8 cellular contexts compared by ENCODE assay signal in genomic region chr5:160419458-160420330, GRCh38. TPM values are rescaled to one million over a fixed set of nuclear protein-coding genes. Genes with fewer than 3 reads are reported as not detected.
DNase-seq lines count a peak whose midpoint lies in the region; ATAC-seq and TF ChIP-seq lines count a peak whose summit lies in the region.

No MANE protein-coding gene starts in this region.

- no peaks in the 10 kb centered on the region for H3K9me3 Mint-ChIP-seq in activated T-helper 17 cell treated with anti-CD3 and anti-CD28 coated beads, Interleukin-2, amount 50 U/mL, for 72 hours

- H3K9me3 ChIP-seq in ES-I3 (ENCODE audit: control insufficient read depth, insufficient read depth, low read length) (no peaks in the 10 kb centered on the region), tibial nerve (no peaks in the 10 kb centered on the region)

- WGBS in tibial nerve, 2 donors = 40% methylated on average over 11 of the region's 11 CpGs

- H3K36me3 ChIP-seq in ES-I3 (ENCODE audit: insufficient read depth, low read length) (peaks cover 5% of the 10 kb centered on the region; the same call in 1 of the 2 replicates), kidney epithelial cell (ENCODE audit: control insufficient read depth, insufficient read depth, low read length) (no peaks in the 10 kb centered on the region), tibial nerve (peaks cover 0 to 8% (median 0%) of the 10 kb centered on the region in 3 donors)

- ATAC-seq in HG03025 (IDR thresholded peaks at IDR 0.05; ENCODE audit: low FRiP score, unreplicated experiment) (peak; percentile 27), GM18505 (IDR thresholded peaks at IDR 0.05; ENCODE audit: unreplicated experiment) (no peak)
- no peak for ATAC-seq in activated T-helper 17 cell treated with anti-CD3 and anti-CD28 coated beads, Interleukin-2, amount 50 U/mL, for 72 hours (replicated peaks)

- peak overlapping the region; percentile 87 to 95 (median 92) for H3K27ac ChIP-seq in tibial nerve

- H3K27me3 ChIP-seq in kidney epithelial cell (ENCODE audit: control insufficient read depth, insufficient read depth, low read length) (no peaks in the 10 kb centered on the region), tibial nerve (no peaks in the 10 kb centered on the region)

- TF ChIP-seq EP300 in tibial nerve (IDR thresholded peaks at IDR 0.05) = no peak

- peaks cover 49% of the 10 kb centered on the region for H3K4me1 Mint-ChIP-seq in activated T-helper 17 cell treated with anti-CD3 and anti-CD28 coated beads, Interleukin-2, amount 50 U/mL, for 72 hours

- TF ChIP-seq POLR2A in tibial nerve (IDR thresholded peaks at IDR 0.05) (no peak), GM18505 (IDR thresholded peaks at IDR 0.05; ENCODE audit: borderline replicate concordance, extremely low read depth, insufficient read depth, insufficient read length) (no peak)

- peaks cover 74% of the 10 kb centered on the region for H3K36me3 Mint-ChIP-seq in activated T-helper 17 cell treated with anti-CD3 and anti-CD28 coated beads, Interleukin-2, amount 50 U/mL, for 72 hours (ENCODE audit: low read depth)

- no peaks in the 10 kb centered on the region for H3K27me3 Mint-ChIP-seq in activated T-helper 17 cell treated with anti-CD3 and anti-CD28 coated beads, Interleukin-2, amount 50 U/mL, for 72 hours

- no peak for TF ChIP-seq CTCF in kidney epithelial cell (IDR thresholded peaks at IDR 0.05; ENCODE audit: insufficient read depth, low read length, poor library complexity, severe bottlenecking)
- no peak for TF ChIP-seq CTCF in tibial nerve (IDR thresholded peaks at IDR 0.05)

- peaks cover 10% of the 10 kb centered on the region for H3K4me1 ChIP-seq in ES-I3 (ENCODE audit: insufficient read depth, low read length)
- H3K4me1 ChIP-seq in tibial nerve = peaks cover 0 to 54% (median 23%) of the 10 kb centered on the region in 4 donors

- peak overlapping the region; percentile 96 for H3K27ac Mint-ChIP-seq in activated T-helper 17 cell treated with anti-CD3 and anti-CD28 coated beads, Interleukin-2, amount 50 U/mL, for 72 hours

- H3K4me3 ChIP-seq in kidney epithelial cell (ENCODE audit: low read depth, low read length) (peak overlapping the region; percentile 92), tibial nerve (peak overlapping the region; percentile 51 to 90 (median 82))

- peak overlapping the region; percentile 86 for H3K9ac ChIP-seq in ES-I3 (ENCODE audit: low read depth, low read length)

- H3K4me3 Mint-ChIP-seq in activated T-helper 17 cell treated with anti-CD3 and anti-CD28 coated beads, Interleukin-2, amount 50 U/mL, for 72 hours = peak overlapping the region; percentile 93

- DNase-seq in kidney epithelial cell (ENCODE audit: low read depth) = no peak
- DNase-seq in tibial nerve (ENCODE audit: low spot score in 2 of 2) = no peak
- DNase-seq in HPDE6-E6E7 (ENCODE audit: extremely low spot score) = no peak
- no peak for DNase-seq in ecto neural progenitor cell (ENCODE audit: low spot score)

RNA-seq across cellular contexts. Expression of gene SLU7, which starts 0.8 kb away (rescaled TPM):
- total RNA-seq in activated T-helper 17 cell treated with anti-CD3 and anti-CD28 coated beads, Interleukin-2, amount 50 U/mL, for 72 hours = 10 to 100 TPM; 33.2 to 53.7 TPM
- total RNA-seq in kidney epithelial cell (33.3 and 41.2 TPM in 2 replicates), tibial nerve (10 to 100 TPM; 68.2 to 76.8 (median 71.1) TPM)

RNA-seq across cellular contexts. Expression of gene PTTG1, which starts 2.0 kb away (rescaled TPM):
- 100 to 1,000 TPM; 172 to 221 TPM for total RNA-seq in activated T-helper 17 cell treated with anti-CD3 and anti-CD28 coated beads, Interleukin-2, amount 50 U/mL, for 72 hours
- total RNA-seq in kidney epithelial cell (26.0 and 38.9 TPM in 2 replicates), tibial nerve (10 to 100 TPM in 1 of 4 donors, 1 to 10 TPM in 3; 3.7 to 11.1 (median 6.8) TPM)

RNA-seq across cellular contexts. Expression of gene FAM200C, which starts 19.8 kb away (rescaled TPM):
- total RNA-seq in activated T-helper 17 cell treated with anti-CD3 and anti-CD28 coated beads, Interleukin-2, amount 50 U/mL, for 72 hours = 1 to 10 TPM in 1 of 2 donors, under 1 TPM in 1; 0.69 to 3.5 TPM
- total RNA-seq in kidney epithelial cell (1.9 and 2.8 TPM in 2 replicates), tibial nerve (10 to 100 TPM in 1 of 4 donors, 1 to 10 TPM in 3; 5.7 to 12.5 (median 7.1) TPM)

RNA-seq across cellular contexts. Expression of gene C1QTNF2, which starts 49.3 kb away (rescaled TPM):
- not detected for total RNA-seq in activated T-helper 17 cell treated with anti-CD3 and anti-CD28 coated beads, Interleukin-2, amount 50 U/mL, for 72 hours
- 0.07 TPM in 1 of 2 replicates, not detected in the other for total RNA-seq in kidney epithelial cell
- total RNA-seq in tibial nerve = 1 to 10 TPM; 1.5 to 5.7 (median 3.3) TPM
